ENCODE assay signal across 1 cellular context in the genomic region with DNA sequence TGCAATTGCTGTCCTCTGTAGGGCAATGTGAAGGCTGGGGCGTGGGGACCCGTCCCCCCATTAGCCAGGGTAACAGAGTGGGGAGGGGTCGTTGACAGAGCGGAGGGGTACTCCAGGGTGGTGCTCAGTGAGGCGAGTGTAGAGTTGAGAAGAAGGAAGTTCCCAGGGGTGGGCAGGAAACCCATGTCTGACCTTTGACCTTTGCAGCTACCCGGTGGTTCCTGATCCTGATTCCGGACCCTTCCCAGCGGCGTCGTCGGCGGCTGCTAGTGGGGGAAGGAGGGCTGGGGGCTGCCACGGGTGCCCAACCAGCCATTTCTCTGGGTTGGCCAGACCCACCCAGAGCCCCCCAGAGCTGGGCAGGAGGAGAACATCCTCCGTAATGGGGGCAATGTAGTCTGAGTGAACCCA.
TF ChIP-seq lines count a peak whose summit lies in the region.

No MANE protein-coding gene starts in this region.

TF ChIP-seq in K562, 482 proteins besides CTCF, POLR2A, EP300 and RAD21:
- peak; percentile 81 for TF ChIP-seq NR2C1 (IDR thresholded peaks at IDR 0.05)
- TF ChIP-seq NR2C1 (tag; IDR thresholded peaks at IDR 0.05) = peak; percentile 74
- TF ChIP-seq, protein P1, sequence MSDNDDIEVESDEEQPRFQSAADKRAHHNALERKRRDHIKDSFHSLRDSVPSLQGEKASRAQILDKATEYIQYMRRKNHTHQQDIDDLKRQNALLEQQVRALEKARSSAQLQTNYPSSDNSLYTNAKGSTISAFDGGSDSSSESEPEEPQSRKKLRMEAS (CRISPR knock-in tag; IDR thresholded peaks at IDR 0.05) = no peak
- peak; percentile 95; the same call in 1 of the 2 replicates for TF ChIP-seq TRIM25 (IDR thresholded peaks at IDR 0.05; ENCODE audit: borderline replicate concordance)
- peak; percentile 75; the same call in 1 of the 2 replicates for TF ChIP-seq NR2C2 (CRISPR knock-in tag; IDR thresholded peaks at IDR 0.05)
- peak; percentile 65 for TF ChIP-seq NR2C2 (tag; IDR thresholded peaks at IDR 0.05)
- TF ChIP-seq ZBTB7A (IDR thresholded peaks at IDR 0.05; ENCODE audit: borderline replicate concordance, control insufficient read depth, low read depth, low read length) = peak; percentile 65
- TF ChIP-seq ZNF165 (CRISPR knock-in tag; IDR thresholded peaks at IDR 0.05; ENCODE audit: borderline replicate concordance) = no peak
